17 cellular contexts compared by ENCODE assay signal in genomic region chr1:8077602-8078001, GRCh38. TPM values are rescaled to one million over a fixed set of nuclear protein-coding genes. Genes with fewer than 3 reads are reported as not detected.
DNase-seq lines count a peak whose midpoint lies in the region; ATAC-seq and TF ChIP-seq lines count a peak whose summit lies in the region.
"Had no signal": no experiment of that assay in that cellular context is flagged by ENCODE, and none has a peak within 500 bp of the region (broad histone marks: within the 10 kb centered on the region; RNA-seq: fewer than 3 reads in every experiment).

No MANE protein-coding gene starts in this region.

- ATAC-seq in stimulated activated naive B cell treated with anti-CD40 and anti-IgM and Interleukin-4, amounts not matched to agents 10 μg/mL and 1 μg/mL and 100 μg/mL, for 72 hours (replicated peaks), result no peak
- ATAC-seq in GM19397 (IDR thresholded peaks at IDR 0.05; ENCODE audit: unreplicated experiment) (no peak), HG02938 (IDR thresholded peaks at IDR 0.05; ENCODE audit: unreplicated experiment) (no peak)

- no peak overlapping the region for H3K27ac Mint-ChIP-seq in stimulated activated naive B cell treated with anti-CD40 and anti-IgM and Interleukin-4, amounts not matched to agents 10 μg/mL and 1 μg/mL and 100 μg/mL, for 72 hours
- H3K27ac Mint-ChIP-seq: B cell had no signal

- H3K9me2 ChIP-seq in PC-9 (ENCODE audit: insufficient read depth), result no peaks in the 10 kb centered on the region

- 38 to 61% methylated on average over 4 of the region's 4 CpGs for WGBS in esophagus squamous epithelium, 2 donors
- WGBS in prostate gland, result 30% methylated on average over 4 of the region's 4 CpGs

- H3K79me2 ChIP-seq in ACC112 (ENCODE audit: control insufficient read depth, insufficient read depth, low read length, unreplicated experiment) (no peaks in the 10 kb centered on the region), PC-9 (ENCODE audit: low read depth) (no peaks in the 10 kb centered on the region)

- H3K4me1 Mint-ChIP-seq in stimulated activated naive B cell treated with anti-CD40 and anti-IgM and Interleukin-4, amounts not matched to agents 10 μg/mL and 1 μg/mL and 100 μg/mL, for 72 hours, result no peaks in the 10 kb centered on the region
- H3K4me1 Mint-ChIP-seq: B cell had no signal

- DNase-seq in PC-9 (no peak), esophagus squamous epithelium (lab: John Stamatoyannopoulos, UW) (no peak), prostate gland (ENCODE audit: low spot score) (no peak), germinal center (ENCODE audit: low spot score) (no peak)
- DNase-seq in stimulated activated naive B cell treated with anti-CD40 and anti-IgM and Interleukin-4, amounts not matched to agents 10 μg/mL and 1 μg/mL and 100 μg/mL, for 72 hours, result no peak
- DNase-seq: activated CD4-positive, alpha-beta T cell treated with anti-CD3 and anti-CD28 coated beads for 1 hour; cerebellar nuclear complex; foreskin melanocyte; GOT3; NCI-H2171 treated with DMSO at 0.1 percent for 48 hours; spleen had no signal

- peaks cover 49% of the 10 kb centered on the region for H3F3A ChIP-seq in PC-9 (ENCODE audit: insufficient read depth, low read depth)

- H3K4me3 ChIP-seq in ACC112 (ENCODE audit: low read depth, low read length) (peak overlapping the region; percentile 29; the same call in 1 of the 2 replicates), PC-9 (peak overlapping the region; percentile 37; the same call in 1 of the 2 replicates), esophagus squamous epithelium (no peak overlapping the region), prostate gland (no peak overlapping the region)
- H3K4me3 ChIP-seq: spleen had no signal

- H3K36me3 ChIP-seq in ACC112 (ENCODE audit: insufficient read depth, low read length) (no peaks in the 10 kb centered on the region), PC-9 (ENCODE audit: low read depth) (no peaks in the 10 kb centered on the region), esophagus squamous epithelium (no peaks in the 10 kb centered on the region), prostate gland (no peaks in the 10 kb centered on the region)
- H3K36me3 ChIP-seq: spleen had no signal

- POLR2A ChIA-PET in PC-9 (lab: Charles Lee; ENCODE audit: unreplicated experiment), result interaction anchor here (0.6 to 1.4 kb wide), 12 partner anchors 12 to 168 kb away, joined by 3 to 21 read pairs (median 4); partner anchors contain the start of gene ERRFI1

- H4K20me1 ChIP-seq in PC-9 (ENCODE audit: insufficient read depth), result no peaks in the 10 kb centered on the region

- no peak overlapping the region for H3K4me3 Mint-ChIP-seq in stimulated activated naive B cell treated with anti-CD40 and anti-IgM and Interleukin-4, amounts not matched to agents 10 μg/mL and 1 μg/mL and 100 μg/mL, for 72 hours
- H3K4me3 Mint-ChIP-seq: B cell had no signal

- H3K36me3 Mint-ChIP-seq in stimulated activated naive B cell treated with anti-CD40 and anti-IgM and Interleukin-4, amounts not matched to agents 10 μg/mL and 1 μg/mL and 100 μg/mL, for 72 hours, result no peaks in the 10 kb centered on the region

- CTCF ChIA-PET in PC-9 (lab: Charles Lee), result interaction anchor here (0.9 kb wide), 2 partner anchors 18 to 20 kb away, joined by 3 read pairs; no protein-coding TSS in a partner anchor

- H3K9me3 Mint-ChIP-seq in stimulated activated naive B cell treated with anti-CD40 and anti-IgM and Interleukin-4, amounts not matched to agents 10 μg/mL and 1 μg/mL and 100 μg/mL, for 72 hours, result no peaks in the 10 kb centered on the region
- H3K9me3 Mint-ChIP-seq: activated T-helper 2 cell treated with anti-CD3 and anti-CD28 coated beads, Interferon-gamma antibody, Interleukin-2, Interleukin-4, amounts not matched to agents 10 μg/mL and 5 μg/mL and 100 μg/mL, durations not matched to agents 14 hours and 24 hours and 36 hours had no signal

- no peak for TF ChIP-seq POLR2A in esophagus squamous epithelium (IDR thresholded peaks at IDR 0.05)
- TF ChIP-seq POLR2A in prostate gland (IDR thresholded peaks at IDR 0.05), result no peak

- H3K4me1 ChIP-seq in ACC112 (ENCODE audit: control insufficient read depth, insufficient read depth, low read length, unreplicated experiment) (peaks cover 44% of the 10 kb centered on the region), PC-9 (replicated peaks; ENCODE audit: insufficient read depth) (peaks cover 65% of the 10 kb centered on the region), esophagus squamous epithelium (peaks cover 15 to 43% (median 30%) of the 10 kb centered on the region in 3 donors), prostate gland (replicated peaks) (peaks cover 9% of the 10 kb centered on the region)

- BruUV-seq in PC-9 (replicated peaks; lab: Mats Ljungman, UMichigan), result no TSS peak

- intact Hi-C loops in PC-9 (cut with micrococcal nuclease; ENCODE audit: unreplicated experiment) (loop anchor here (1.0 to 5.0 kb wide), 10 partner anchors 12 to 237 kb away; partner anchors contain the start of gene ERRFI1), esophagus squamous epithelium (cut with DNase I) (no loop called here), prostate gland (cut with DNase I) (loop anchor here (5.0 kb wide), 2 partner anchors 40 to 45 kb away; no protein-coding TSS in a partner anchor)

- peaks cover 34 to 46% of the 10 kb centered on the region in 2 donors for H3K27me3 Mint-ChIP-seq in stimulated activated naive B cell treated with anti-CD40 and anti-IgM and Interleukin-4, amounts not matched to agents 10 μg/mL and 1 μg/mL and 100 μg/mL, for 72 hours

- H3K4me2 ChIP-seq in PC-9, result peak overlapping the region; percentile 76
- H3K4me2 ChIP-seq: KMS-11 had no signal

- H3K27me3 ChIP-seq in ACC112 (ENCODE audit: insufficient read depth, low read length) (no peaks in the 10 kb centered on the region), PC-9 (ENCODE audit: insufficient read depth, low read depth) (no peaks in the 10 kb centered on the region), esophagus squamous epithelium (no peaks in the 10 kb centered on the region), prostate gland (replicated peaks; ENCODE audit: insufficient read depth) (no peaks in the 10 kb centered on the region)

- TF ChIP-seq CTCF in PC-9 (conservative IDR thresholded peaks at IDR 0.05) (no peak), esophagus squamous epithelium (IDR thresholded peaks at IDR 0.05) (no peak), prostate gland (IDR thresholded peaks at IDR 0.05) (no peak)

- H3K9me3 ChIP-seq in PC-9 (ENCODE audit: insufficient read depth, low read depth), result no peaks in the 10 kb centered on the region
- H3K9me3 ChIP-seq in esophagus squamous epithelium, result no peaks in the 10 kb centered on the region
- H3K9me3 ChIP-seq in prostate gland, result no peaks in the 10 kb centered on the region
- H3K9me3 ChIP-seq: spleen had no signal

- H3K27ac ChIP-seq in ACC112 (ENCODE audit: low read depth, low read length), result peak overlapping the region; percentile 95
- H3K27ac ChIP-seq in PC-9, result peak overlapping the region; percentile 98
- H3K27ac ChIP-seq in esophagus squamous epithelium, result peak overlapping the region; percentile 63 to 83 (median 76)
- H3K27ac ChIP-seq in prostate gland, result peak overlapping the region; percentile 77 to 85
- H3K27ac ChIP-seq: KMS-11 had no signal

- H2AFZ ChIP-seq in ACC112 (ENCODE audit: low read length, unreplicated experiment) (no peak overlapping the region), PC-9 (no peak overlapping the region)

RNA-seq across cellular contexts. Expression of gene ERRFI1, which starts 51.5 kb away (rescaled TPM):
- total RNA-seq in PC-9 (2021) (44.9 and 47.8 TPM in 2 replicates), esophagus squamous epithelium (10 to 100 TPM; 23.3 to 95.9 (median 49.3) TPM), prostate gland (10 to 100 TPM; 58.1 to 60.4 TPM)

Comparison
In these comparisons a context has a peak if more than half of its experiments do, and no peak if none do; other contexts are left out.
1. H3K4me3 ChIP-seq: peak in ACC112 (single experiment) and PC-9 (single experiment); none in esophagus squamous epithelium (0 of 4) and prostate gland (0 of 2).
2. Peak in every context shown above with its lines, with median percentiles within 50 percentile points of each other: H3K27ac ChIP-seq.